ENCODE assay signal across 8 cellular contexts in the genomic region with DNA sequence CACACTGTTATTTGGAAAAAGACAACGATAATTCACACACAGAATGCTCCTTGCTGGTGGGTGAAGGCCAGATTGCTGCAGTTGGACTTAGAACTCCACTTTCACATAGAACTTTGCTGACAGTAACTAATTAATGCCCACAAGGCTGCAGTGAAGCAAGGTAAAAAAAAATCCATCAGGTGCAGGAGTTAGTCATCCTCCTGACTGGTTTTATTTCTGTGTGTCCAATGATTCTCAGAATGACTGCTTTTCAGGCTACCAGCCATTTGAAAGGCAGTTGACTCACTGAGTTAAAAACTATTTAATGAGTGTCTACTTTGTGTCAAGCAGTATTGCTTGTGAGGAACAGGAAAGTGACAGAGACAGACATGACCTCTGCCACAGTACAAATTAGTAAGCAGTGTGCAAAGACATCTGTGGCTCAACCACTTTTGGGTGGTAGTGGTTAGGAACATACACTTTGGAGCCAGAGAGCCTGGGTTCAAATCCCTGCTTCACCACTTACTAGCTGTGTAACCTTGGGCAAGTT. TPM values are rescaled to one million over a fixed set of nuclear protein-coding genes. Genes with fewer than 3 reads are reported as not detected.
DNase-seq lines count a peak whose midpoint lies in the region; ATAC-seq, FAIRE-seq and TF ChIP-seq lines count a peak whose summit lies in the region.

No MANE protein-coding gene starts in this region.

- ATAC-seq in GM18517 (IDR thresholded peaks at IDR 0.05; ENCODE audit: unreplicated experiment) (peak; percentile 65), psoas muscle (no peak)

- no peaks in the 10 kb centered on the region for H3K36me3 Mint-ChIP-seq in Caco-2 (ENCODE audit: insufficient read depth, unreplicated experiment)

- TF ChIP-seq CTCF in epithelial cell of proximal tubule (conservative IDR thresholded peaks at IDR 0.05; ENCODE audit: low read depth, low read length) (no peak), Caco-2 (IDR thresholded peaks at IDR 0.05; ENCODE audit: insufficient read depth in 1 of 2, low read depth in 1 of 2, low read length in 1 of 2, severe bottlenecking in 1 of 2, unreplicated experiment in 1 of 2) (no peak), psoas muscle (IDR thresholded peaks at IDR 0.05) (no peak)

- CTCF ChIA-PET in Caco-2 (lab: Charles Lee), result no interaction called here

- H3K4me1 ChIP-seq in Caco-2 (peaks cover 13% of the 10 kb centered on the region), psoas muscle (peaks cover 8% of the 10 kb centered on the region)

- WGBS in psoas muscle, 3 donors, result 70 to 86% (median 76%) methylated on average over 1 of the region's 1 CpG

- H3K27me3 ChIP-seq in Caco-2 (replicated peaks; ENCODE audit: control insufficient read depth, insufficient read depth, low read length) (no peaks in the 10 kb centered on the region), psoas muscle (ENCODE audit: insufficient read depth in 3 of 3, low read length in 2 of 3) (no peaks in the 10 kb centered on the region)

- no peaks in the 10 kb centered on the region for H3K36me3 ChIP-seq in Caco-2 (ENCODE audit: control insufficient read depth, insufficient read depth, low read length)
- no peaks in the 10 kb centered on the region for H3K36me3 ChIP-seq in psoas muscle (ENCODE audit: insufficient read depth in 1 of 2, low read depth in 1 of 2)

- H3K4me3 Mint-ChIP-seq in Caco-2 (ENCODE audit: unreplicated experiment), result no peak overlapping the region

- DNase-seq in H54 (ENCODE audit: insufficient read length, low spot score) (peak; percentile 65), NCI-H226 (peak; percentile 65), epithelial cell of proximal tubule (ENCODE audit: low read depth) (peak; percentile 98), Caco-2 (no peak), psoas muscle (no peak), germinal center (ENCODE audit: low spot score) (no peak), activated gamma-delta T cell treated with Interleukin-2 at 50 U/mL for 16 hours (no peak)

- no peak overlapping the region for H3K27ac Mint-ChIP-seq in Caco-2 (ENCODE audit: unreplicated experiment)

- no peak overlapping the region for H3K27ac ChIP-seq in psoas muscle

- POLR2A ChIA-PET in Caco-2 (lab: Charles Lee), result no interaction called here

- intact Hi-C loops in Caco-2 (cut with micrococcal nuclease; ENCODE audit: unreplicated experiment), result no loop called here
- intact Hi-C loops in psoas muscle (cut with DNase I), result no loop called here

- H3K27me3 Mint-ChIP-seq in Caco-2 (ENCODE audit: insufficient read depth, unreplicated experiment), result no peaks in the 10 kb centered on the region

- no TSS peak for BruUV-seq in Caco-2 (replicated peaks; lab: Mats Ljungman, UMichigan)

- peak; percentile 74 for FAIRE-seq in H54 (lab: Jason Lieb, UNC)

- no peak for TF ChIP-seq POLR2A in H54 (IDR thresholded peaks at IDR 0.05; ENCODE audit: low read depth, low read length)

- H3K9me3 ChIP-seq in Caco-2 (no peaks in the 10 kb centered on the region), psoas muscle (no peaks in the 10 kb centered on the region)

- H3K4me1 Mint-ChIP-seq in Caco-2 (ENCODE audit: low read depth, unreplicated experiment), result peaks cover 14% of the 10 kb centered on the region

- H3K4me3 ChIP-seq in epithelial cell of proximal tubule (ENCODE audit: low read depth, low read length) (no peak overlapping the region), Caco-2 (ENCODE audit: low read depth, low read length) (no peak overlapping the region), psoas muscle (no peak overlapping the region)

- H3K9me3 Mint-ChIP-seq in Caco-2 (ENCODE audit: unreplicated experiment), result no peaks in the 10 kb centered on the region

RNA-seq across cellular contexts. Expression of a gene that starts 41.9 kb away (rescaled TPM):
- total RNA-seq in epithelial cell of proximal tubule (55.9 and 101 TPM in 2 replicates), Caco-2 (2022) (70.4 and 75.6 TPM in 2 replicates), psoas muscle (10 to 100 TPM in 1 of 4 donors, 1 to 10 TPM in 3; 5.7 to 14.4 (median 8.7) TPM)
- 1 to 10 TPM; 4.8 to 9.2 (median 5.8) TPM for polyA plus RNA-seq in psoas muscle

Comparison
In these comparisons a context has a peak if more than half of its experiments do, and no peak if none do; other contexts are left out.
1. DNase-seq: peak in H54 (single experiment), NCI-H226 (single experiment) and epithelial cell of proximal tubule (single experiment); none in Caco-2 (0 of 2), psoas muscle (0 of 2), germinal center (single experiment) and activated gamma-delta T cell treated with Interleukin-2 at 50 U/mL for 16 hours (single experiment).